Comparison of ENCODE assay signal across 9 cellular contexts in the genomic region with DNA sequence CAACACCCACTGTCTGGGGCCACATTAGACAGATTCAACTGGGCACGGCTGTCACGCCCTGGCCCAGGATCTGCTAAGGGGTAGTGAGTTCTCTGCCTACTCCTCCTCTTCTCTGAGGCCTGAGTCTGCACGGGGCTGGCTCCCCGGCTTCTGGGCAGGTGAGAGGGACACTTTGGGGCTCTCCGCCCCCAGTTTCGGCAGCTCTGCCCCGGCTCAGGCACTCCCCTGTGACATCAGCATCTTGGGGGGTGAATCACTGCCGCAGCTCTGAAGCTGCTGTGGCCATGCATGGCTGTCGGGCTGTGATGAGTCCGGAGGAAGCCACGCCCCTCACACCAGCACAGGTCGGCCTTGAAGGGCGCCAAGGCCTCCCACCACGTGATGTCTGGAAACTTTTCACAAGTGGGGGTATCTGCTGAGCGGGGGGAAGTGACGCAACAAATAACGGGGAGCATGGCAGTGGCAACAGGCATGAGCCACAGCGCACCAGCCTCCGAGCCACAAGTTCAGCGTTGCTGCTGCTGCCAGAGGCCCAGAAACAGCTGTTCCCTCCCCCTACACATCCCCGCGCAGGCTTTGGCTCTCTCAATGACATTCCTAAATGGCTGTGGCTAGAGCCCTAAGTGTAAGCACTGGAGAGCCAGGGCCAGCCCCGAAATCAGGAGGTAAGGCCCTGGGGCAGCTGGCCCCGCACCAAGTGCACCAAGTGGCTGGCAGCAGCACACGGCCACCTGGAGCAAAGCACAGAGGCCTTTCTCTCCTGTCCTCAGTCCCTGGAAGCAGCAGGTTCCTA. TPM values are rescaled to one million over a fixed set of nuclear protein-coding genes. Genes with fewer than 3 reads are reported as not detected.
DNase-seq lines count a peak whose midpoint lies in the region; ATAC-seq and TF ChIP-seq lines count a peak whose summit lies in the region.
"Had no signal": no experiment of that assay in that cellular context is flagged by ENCODE, and none has a peak within 500 bp of the region (broad histone marks: within the 10 kb centered on the region; RNA-seq: fewer than 3 reads in every experiment).

No MANE protein-coding gene starts in this region.

- H3K36me3 Mint-ChIP-seq in CD4-positive, CD25-positive, alpha-beta regulatory T cell: peaks cover 8% of the 10 kb centered on the region

- H2AFZ ChIP-seq in OCI-LY3 (ENCODE audit: low read depth, low read length): no peak overlapping the region

- peaks cover 4% of the 10 kb centered on the region; the same call in 1 of the 2 replicates for H3K79me2 ChIP-seq in OCI-LY3 (ENCODE audit: low read length)

- H3K9ac ChIP-seq in OCI-LY3 (ENCODE audit: low read length): peak overlapping the region; percentile 58
- H3K9ac ChIP-seq: KMS-11 had no signal

- H3K27me3 ChIP-seq in CD4-positive, CD25-positive, alpha-beta regulatory T cell (ENCODE audit: control insufficient read depth, insufficient read depth, low read length): no peaks in the 10 kb centered on the region
- H3K27me3 ChIP-seq in OCI-LY3 (ENCODE audit: low read depth, low read length): no peaks in the 10 kb centered on the region

- H3K4me1 Mint-ChIP-seq in CD4-positive, CD25-positive, alpha-beta regulatory T cell: peaks cover 17 to 75% (median 46%) of the 10 kb centered on the region in 4 donors

- peak overlapping the region; percentile 44 for H3K4me3 ChIP-seq in CD4-positive, CD25-positive, alpha-beta regulatory T cell (ENCODE audit: low read depth, low read length)
- H3K4me3 ChIP-seq in OCI-LY3 (ENCODE audit: low read length) (peak overlapping the region; percentile 62), fibroblast of mammary gland (ENCODE audit: control insufficient read depth, low read depth, low read length) (peak overlapping the region; percentile 29)

- H3K27ac Mint-ChIP-seq in CD4-positive, CD25-positive, alpha-beta regulatory T cell: peak overlapping the region; percentile 81 to 98 (median 92)

- H3K36me3 ChIP-seq in CD4-positive, CD25-positive, alpha-beta regulatory T cell (ENCODE audit: control insufficient read depth, insufficient read depth, low read length): peaks cover 28% of the 10 kb centered on the region
- peaks cover 10% of the 10 kb centered on the region for H3K36me3 ChIP-seq in OCI-LY3 (replicated peaks; ENCODE audit: low read depth, low read length)

- ATAC-seq in CD4-positive, CD25-positive, alpha-beta regulatory T cell (ENCODE audit: low read depth in 2 of 2): peak; percentile 85 to 87
- ATAC-seq in GM21737 (IDR thresholded peaks at IDR 0.05; ENCODE audit: unreplicated experiment): peak; percentile 55

- DNase-seq in CD4-positive, CD25-positive, alpha-beta regulatory T cell: peak; percentile 81 to 91 (median 88)
- DNase-seq in activated T-helper 9 cell treated with anti-CD3 and anti-CD28 coated beads, Interleukin-2, amount 50 U/mL, for 16 hours (ENCODE audit: low read depth): peak; percentile 87
- peak; percentile 97 for DNase-seq in fibroblast of mammary gland (ENCODE audit: low read depth)
- peak; percentile 85 for DNase-seq in non-pigmented ciliary epithelial cell (ENCODE audit: low read depth)
- DNase-seq in stromal cell of bone marrow (ENCODE audit: low read depth): peak; percentile 94
- DNase-seq in NCI-H187 (lab: John Stamatoyannopoulos, UW): no peak

- TF ChIP-seq CTCF in OCI-LY3 (IDR thresholded peaks at IDR 0.05; ENCODE audit: low read depth, low read length): no peak
- no peak for TF ChIP-seq CTCF in fibroblast of mammary gland (conservative IDR thresholded peaks at IDR 0.05; ENCODE audit: control insufficient read depth, insufficient read depth, low read depth, low read length)

- H3K4me1 ChIP-seq in CD4-positive, CD25-positive, alpha-beta regulatory T cell (ENCODE audit: control insufficient read depth, insufficient read depth, low read length, poor library complexity, severe bottlenecking): peaks cover 50% of the 10 kb centered on the region
- H3K4me1 ChIP-seq in OCI-LY3 (ENCODE audit: low read length): peaks cover 42% of the 10 kb centered on the region

- peak overlapping the region; percentile 79 for H3K4me2 ChIP-seq in OCI-LY3 (ENCODE audit: low read length)
- H3K4me2 ChIP-seq: KMS-11 had no signal

- H3K27ac ChIP-seq in CD4-positive, CD25-positive, alpha-beta regulatory T cell (ENCODE audit: insufficient read depth, low read length, poor library complexity, severe bottlenecking): peak overlapping the region; percentile 86
- peak overlapping the region; percentile 78 for H3K27ac ChIP-seq in OCI-LY3 (ENCODE audit: low read length)
- H3K27ac ChIP-seq: KMS-11 had no signal

- no peaks in the 10 kb centered on the region for H3K9me3 Mint-ChIP-seq in CD4-positive, CD25-positive, alpha-beta regulatory T cell

- H3K4me3 Mint-ChIP-seq in CD4-positive, CD25-positive, alpha-beta regulatory T cell: peak overlapping the region; percentile 71 to 87 (median 82)

- no peaks in the 10 kb centered on the region for H3K27me3 Mint-ChIP-seq in CD4-positive, CD25-positive, alpha-beta regulatory T cell

- H4K20me1 ChIP-seq in OCI-LY3 (ENCODE audit: insufficient read depth, low read length): no peaks in the 10 kb centered on the region; the same call in 1 of the 2 replicates

- no peaks in the 10 kb centered on the region for H3K9me3 ChIP-seq in CD4-positive, CD25-positive, alpha-beta regulatory T cell (ENCODE audit: control insufficient read depth in 2 of 2, low read length in 2 of 2)
- no peaks in the 10 kb centered on the region for H3K9me3 ChIP-seq in OCI-LY3 (ENCODE audit: insufficient read depth, low read length)

RNA-seq across cellular contexts. Expression of gene ZBTB17, which starts 26.3 kb away (rescaled TPM):
- 93.0 TPM for total RNA-seq in CD4-positive, CD25-positive, alpha-beta regulatory T cell
- 10 to 100 TPM; 13.5 to 20.9 (median 16.3) TPM for polyA plus RNA-seq in CD4-positive, CD25-positive, alpha-beta regulatory T cell

RNA-seq across cellular contexts. Expression of gene SRARP, which starts 54.4 kb away (rescaled TPM):
- total RNA-seq in CD4-positive, CD25-positive, alpha-beta regulatory T cell: not detected
- polyA plus RNA-seq in CD4-positive, CD25-positive, alpha-beta regulatory T cell: not detected

Comparison
In these comparisons a context has a peak if more than half of its experiments do, and no peak if none do; other contexts are left out.
1. DNase-seq: peak in CD4-positive, CD25-positive, alpha-beta regulatory T cell (3 of 3), activated T-helper 9 cell treated with anti-CD3 and anti-CD28 coated beads, Interleukin-2, amount 50 U/mL, for 16 hours (single experiment), fibroblast of mammary gland (single experiment), non-pigmented ciliary epithelial cell (single experiment) and stromal cell of bone marrow (single experiment); none in NCI-H187 (0 of 2).
2. Peak in every context shown above with its lines, with median percentiles within 50 percentile points of each other: H3K4me3 ChIP-seq.